25 cellular contexts compared by ENCODE assay signal in genomic region chr2:219477815-219478214, GRCh38. TPM values are rescaled to one million over a fixed set of nuclear protein-coding genes. Genes with fewer than 3 reads are reported as not detected.
DNase-seq lines count a peak whose midpoint lies in the region; ATAC-seq and TF ChIP-seq lines count a peak whose summit lies in the region.
"Had no signal": no experiment of that assay in that cellular context is flagged by ENCODE, and none has a peak within 500 bp of the region (broad histone marks: within the 10 kb centered on the region; RNA-seq: fewer than 3 reads in every experiment).

No MANE protein-coding gene starts in this region.

- H3K27me3 Mint-ChIP-seq in CD14-positive monocyte (ENCODE audit: low read depth in 3 of 3) = peaks cover 18 to 38% (median 34%) of the 10 kb centered on the region in 3 donors

- H3K4me1 Mint-ChIP-seq in CD14-positive monocyte = peaks cover 2% of the 10 kb centered on the region

- H3K36me3 ChIP-seq in rectal smooth muscle tissue (ENCODE audit: control insufficient read depth, insufficient read depth, low read length) = peaks cover 21% of the 10 kb centered on the region
- H3K36me3 ChIP-seq: BLaER1 treated with 17β-estradiol and CSF1 and Interleukin-3, amounts not matched to agents 10 nM and 100 nM; SJSA1 had no signal

- no peak overlapping the region for H3K4me3 ChIP-seq in rectal smooth muscle tissue (ENCODE audit: low read length)
- H3K4me3 ChIP-seq: BLaER1 treated with 17β-estradiol and CSF1 and Interleukin-3, amounts not matched to agents 10 nM and 100 nM; SJSA1 had no signal

- DNase-seq in Right ventricle myocardium inferior (ENCODE audit: missing footprints) = peak; percentile 80
- no peak for DNase-seq in cardiac septum (ENCODE audit: low spot score)
- DNase-seq in left ventricle myocardium superior = peak; percentile 85
- no peak for DNase-seq in CD14-positive monocyte (ENCODE audit: low spot score)
- DNase-seq in HUDEP-2 (lab: John Stamatoyannopoulos, UW; ENCODE audit: unreplicated experiment in 76 of 76) = no peak
- DNase-seq: ACHN; Calu3; CD8-positive, alpha-beta T cell; DMS153; GOT3; KG1; NCI-H1092; NCI-H1436; NCI-H1930; NCI-H510A had no signal

- no peak overlapping the region for H3K9ac ChIP-seq in rectal smooth muscle tissue (ENCODE audit: low read length)
- H3K9ac ChIP-seq: BLaER1 treated with 17β-estradiol and CSF1 and Interleukin-3, amounts not matched to agents 10 nM and 100 nM had no signal

- intact Hi-C loops in Right ventricle myocardium inferior (cut with DNase I) (loop anchor here (2.0 to 10.0 kb wide), 4 partner anchors 46 to 157 kb away; partner anchors contain the start of gene SPEG), cardiac septum (cut with DNase I) (loop anchor here (5.0 kb wide), 1 partner anchor 49 kb away; no protein-coding TSS in a partner anchor), left ventricle myocardium superior (cut with micrococcal nuclease) (no loop called here), CD14-positive monocyte (cut with micrococcal nuclease) (loop anchor here in 1 of 2 donors (5.0 kb wide), 1 partner anchor 54 kb away; no protein-coding TSS in a partner anchor)

- peak; percentile 74 for ATAC-seq in Right ventricle myocardium inferior
- ATAC-seq in left ventricle myocardium superior = peak; percentile 79
- no peak for ATAC-seq in HG03342 (IDR thresholded peaks at IDR 0.05; ENCODE audit: unreplicated experiment)
- ATAC-seq in GM19452 (IDR thresholded peaks at IDR 0.05; ENCODE audit: unreplicated experiment) = no peak
- ATAC-seq: CD8-positive, alpha-beta T cell; HCT116; Panc1 had no signal

- H3K27me3 ChIP-seq in rectal smooth muscle tissue (ENCODE audit: control insufficient read depth, insufficient read depth, low read length) = peaks cover 2% of the 10 kb centered on the region
- H3K27me3 ChIP-seq: SJSA1 had no signal

- no peak overlapping the region for H3K4me3 Mint-ChIP-seq in CD14-positive monocyte
- H3K4me3 Mint-ChIP-seq: CD8-positive, alpha-beta T cell had no signal

- H3K27ac Mint-ChIP-seq in CD14-positive monocyte = no peak overlapping the region
- H3K27ac Mint-ChIP-seq: CD8-positive, alpha-beta T cell had no signal

- H3K27ac ChIP-seq in rectal smooth muscle tissue (ENCODE audit: low read depth, low read length) = peak overlapping the region; percentile 58
- H3K27ac ChIP-seq: 22Rv1; BLaER1 treated with 17β-estradiol and CSF1 and Interleukin-3, amounts not matched to agents 10 nM and 100 nM; SJSA1 had no signal

- no peaks in the 10 kb centered on the region for H3K36me3 Mint-ChIP-seq in CD14-positive monocyte

- TF ChIP-seq CTCF in CD14-positive monocyte (IDR thresholded peaks at IDR 0.05) = no peak

- peaks cover 0 to 2% (median 0%) of the 10 kb centered on the region in 7 donors for H3K9me3 Mint-ChIP-seq in CD14-positive monocyte
- H3K9me3 Mint-ChIP-seq: CD8-positive, alpha-beta T cell had no signal

- H3K4me1 ChIP-seq in rectal smooth muscle tissue (ENCODE audit: control insufficient read depth, insufficient read depth, low read length) = peaks cover 4% of the 10 kb centered on the region
- H3K4me1 ChIP-seq: SJSA1 had no signal

RNA-seq across cellular contexts. Expression of gene GMPPA, which starts 20.9 kb away (rescaled TPM):
- total RNA-seq in Right ventricle myocardium inferior (22.9 TPM), cardiac septum (22.6 TPM), left ventricle myocardium superior (21.6 TPM)
- 10 to 100 TPM; 35.5 to 35.9 TPM for polyA plus RNA-seq in CD14-positive monocyte

RNA-seq across cellular contexts. Expression of gene ASIC4, which starts 36.5 kb away (rescaled TPM):
- total RNA-seq in Right ventricle myocardium inferior (not detected), cardiac septum (0.32 TPM), left ventricle myocardium superior (not detected)
- not detected for polyA plus RNA-seq in CD14-positive monocyte
- total RNA-seq: G401, HT1080, SJSA1 had no signal

RNA-seq across cellular contexts. Expression of gene SPEG, which starts 43.2 kb away (rescaled TPM):
- total RNA-seq in Right ventricle myocardium inferior = 119 TPM
- total RNA-seq in cardiac septum = 199 TPM
- 111 TPM for total RNA-seq in left ventricle myocardium superior
- polyA plus RNA-seq in CD14-positive monocyte = not detected

RNA-seq across cellular contexts. Expression of gene DES, which starts 59.6 kb away (rescaled TPM):
- total RNA-seq in Right ventricle myocardium inferior (13,356 TPM), cardiac septum (21,230 TPM), left ventricle myocardium superior (14,457 TPM)
- 1 to 10 TPM; 2.4 TPM for polyA plus RNA-seq in CD14-positive monocyte
- total RNA-seq: Calu3; CD8-positive, alpha-beta T cell; G401; HT1080 had no signal

Comparison
In these comparisons a context has a peak if more than half of its experiments do, and no peak if none do; other contexts are left out.
1. DNase-seq: peak in Right ventricle myocardium inferior (single experiment) and left ventricle myocardium superior (single experiment); none in cardiac septum (single experiment), CD14-positive monocyte (single experiment) and HUDEP-2 (0 of 76).
2. ATAC-seq: peak in Right ventricle myocardium inferior (single experiment) and left ventricle myocardium superior (single experiment); none in HG03342 (single experiment) and GM19452 (single experiment).